ENCODE assay signal across 9 cellular contexts in genomic region chr15:39919396-39919739, GRCh38. TPM values are rescaled to one million over a fixed set of nuclear protein-coding genes. Genes with fewer than 3 reads are reported as not detected.
A peak's percentile ranks its signal among the peaks of the same experiment; 100 is the strongest.
DNase-seq lines count a peak whose midpoint lies in the region; ATAC-seq and TF ChIP-seq lines count a peak whose summit lies in the region.
"Had no signal": no experiment of that assay in that cellular context is flagged by ENCODE, and none has a peak within 500 bp of the region (broad histone marks: within the 10 kb centered on the region; RNA-seq: fewer than 3 reads in every experiment).

No MANE protein-coding gene starts in this region.

- H3K27me3 ChIP-seq in AG04450 (ENCODE audit: control insufficient read depth, insufficient read depth, low read length) = no peaks in the 10 kb centered on the region
- H3K27me3 ChIP-seq in effector memory CD4-positive, alpha-beta T cell (replicated peaks; ENCODE audit: control insufficient read depth, insufficient read depth, low read length, poor library complexity, severe bottlenecking) = peaks cover 25% of the 10 kb centered on the region

- peak overlapping the region; percentile 44 to 79 (median 73) for H3K4me3 Mint-ChIP-seq in IgD-negative memory B cell
- peak overlapping the region; percentile 51 for H3K4me3 Mint-ChIP-seq in natural killer cell

- H3K9me3 Mint-ChIP-seq in IgD-negative memory B cell (no peaks in the 10 kb centered on the region), natural killer cell (peaks cover 0 to 2% of the 10 kb centered on the region in 2 donors)

- H3K27ac Mint-ChIP-seq in IgD-negative memory B cell (peak overlapping the region in 2 of 3 donors; percentile 22 to 67), natural killer cell (no peak overlapping the region)

- H3K27me3 Mint-ChIP-seq in IgD-negative memory B cell (peaks cover 24% of the 10 kb centered on the region), natural killer cell (ENCODE audit: low read depth in 2 of 2) (peaks cover 20 to 23% of the 10 kb centered on the region in 2 donors)

- H3K36me3 Mint-ChIP-seq in IgD-negative memory B cell = no peaks in the 10 kb centered on the region
- H3K36me3 Mint-ChIP-seq in natural killer cell = no peaks in the 10 kb centered on the region

- H3K27ac ChIP-seq in AG04450 (ENCODE audit: low read depth, low read length) = peak overlapping the region; percentile 89
- no peak overlapping the region for H3K27ac ChIP-seq in effector memory CD4-positive, alpha-beta T cell (ENCODE audit: insufficient read depth, low read length, poor library complexity, severe bottlenecking)

- H3K4me1 Mint-ChIP-seq in IgD-negative memory B cell (peaks cover 8 to 16% (median 10%) of the 10 kb centered on the region in 3 donors), natural killer cell (peaks cover 6 to 7% of the 10 kb centered on the region in 2 donors)

- no peak for ATAC-seq in natural killer cell
- ATAC-seq in HG03378 (IDR thresholded peaks at IDR 0.05; ENCODE audit: unreplicated experiment) = no peak

- DNase-seq in AG04450 (ENCODE audit: low read depth, low spot score) (no peak), natural killer cell (no peak), NCI-H146 (lab: John Stamatoyannopoulos, UW) (no peak), pons (ENCODE audit: low spot score) (no peak), HuH-7.5 (ENCODE audit: low spot score) (no peak)
- DNase-seq in effector memory CD4-positive, alpha-beta T cell = no peak
- DNase-seq: NCI-H1694 had no signal

- peaks cover 19% of the 10 kb centered on the region for H3K4me1 ChIP-seq in effector memory CD4-positive, alpha-beta T cell (ENCODE audit: control insufficient read depth, insufficient read depth, low read length, poor library complexity, severe bottlenecking)

- POLR2A ChIA-PET in AG04450 (lab: Yijun Ruan, JAX) = interaction anchor here (0.6 to 2.7 kb wide), 8 partner anchors 12 to 187 kb away, joined by 3 to 26 read pairs (median 4); partner anchors contain the start of gene EIF2AK4

- CTCF ChIA-PET in AG04450 (lab: Charles Lee) = no interaction called here

- H3K4me3 ChIP-seq in AG04450 (ENCODE audit: low read depth, low read length) = peak overlapping the region; percentile 85
- peak overlapping the region; percentile 61 for H3K4me3 ChIP-seq in effector memory CD4-positive, alpha-beta T cell (ENCODE audit: insufficient read depth, low read depth, low read length, poor library complexity, severe bottlenecking)

- no peaks in the 10 kb centered on the region for H3K36me3 ChIP-seq in effector memory CD4-positive, alpha-beta T cell (ENCODE audit: control insufficient read depth, insufficient read depth, low read length)

- peaks cover 2% of the 10 kb centered on the region; the same call in 1 of the 2 replicates for H3K9me3 ChIP-seq in AG04450 (ENCODE audit: control insufficient read depth, insufficient read depth, low read length)
- H3K9me3 ChIP-seq in effector memory CD4-positive, alpha-beta T cell (ENCODE audit: control insufficient read depth, low read length) = no peaks in the 10 kb centered on the region

- TF ChIP-seq CTCF in AG04450 (IDR thresholded peaks at IDR 0.05; ENCODE audit: low read depth, low read length) (no peak), natural killer cell (IDR thresholded peaks at IDR 0.05) (no peak)

- intact Hi-C loops in natural killer cell (cut with micrococcal nuclease) = loop anchor here (5.0 kb wide), 1 partner anchor 137 kb away; the partner anchor contains the start of gene FSIP1

RNA-seq across cellular contexts. Expression of gene GPR176, which starts 0.7 kb away (rescaled TPM):
- 83.9 and 116 TPM in 2 replicates for polyA plus RNA-seq in AG04450 (2011; rRNA removed)
- polyA minus RNA-seq in AG04450 (2011; rRNA and poly(A)+ RNA removed) = 212 and 329 TPM in 2 replicates
- polyA plus RNA-seq in IgD-negative memory B cell = 0.46 TPM
- under 1 TPM in 1 of 3 donors, not detected in 2; 0.38 TPM for total RNA-seq in natural killer cell

RNA-seq across cellular contexts. Expression of gene EIF2AK4, which starts 14.5 kb away (rescaled TPM):
- 83.9 and 96.9 TPM in 2 replicates for polyA plus RNA-seq in AG04450 (2011; rRNA removed)
- 111 and 117 TPM in 2 replicates for polyA minus RNA-seq in AG04450 (2011; rRNA and poly(A)+ RNA removed)
- 18.1 TPM for polyA plus RNA-seq in IgD-negative memory B cell
- 10 to 100 TPM; 13.9 to 21.3 (median 19.6) TPM for total RNA-seq in natural killer cell

Comparison
In these comparisons a context has a peak if more than half of its experiments do, and no peak if none do; other contexts are left out.
1. H3K27ac Mint-ChIP-seq: peak in IgD-negative memory B cell (2 of 3); none in natural killer cell (0 of 2).
2. RNA of gene GPR176, which starts 0.7 kb away (polyA plus RNA-seq): 83.9 to 116 TPM in AG04450; 0.46 TPM in IgD-negative memory B cell (single experiment); every median in the first group is over 10 times any median in the second.